Comparison of ENCODE assay signal across 24 cellular contexts in the genomic region with DNA sequence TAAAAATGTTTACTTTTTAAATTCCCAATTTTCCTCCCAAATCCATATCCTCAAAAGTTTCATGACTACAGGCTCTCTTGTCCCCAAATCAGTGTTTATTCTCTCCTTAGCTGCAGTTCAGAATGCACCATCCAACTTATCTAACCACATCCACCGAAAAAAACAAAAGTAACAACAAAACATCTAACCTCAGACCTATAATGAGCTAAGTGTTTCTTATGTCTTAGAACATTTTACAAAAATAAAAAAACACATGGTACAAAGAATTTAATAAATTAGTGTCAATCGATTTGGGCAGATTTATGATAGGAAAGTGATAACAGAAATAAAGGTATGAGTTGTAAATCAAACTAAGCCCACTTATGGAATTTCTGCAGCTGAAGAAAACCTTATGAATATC. TPM values are rescaled to one million over a fixed set of nuclear protein-coding genes. Genes with fewer than 3 reads are reported as not detected.
DNase-seq lines count a peak whose midpoint lies in the region; ATAC-seq lines count a peak whose summit lies in the region.
"Had no signal": no experiment of that assay in that cellular context is flagged by ENCODE, and none has a peak within 500 bp of the region (broad histone marks: within the 10 kb centered on the region; RNA-seq: fewer than 3 reads in every experiment).

No MANE protein-coding gene starts in this region.

- no peaks in the 10 kb centered on the region for H3K9me3 Mint-ChIP-seq in activated naive CD4-positive, alpha-beta T cell treated with anti-CD3 and anti-CD28 coated beads, Interleukin-2, amount 50 U/mL, for 24 hours
- H3K9me3 Mint-ChIP-seq in activated CD4-positive, alpha-beta memory T cell treated with anti-CD3 and anti-CD28 coated beads, Interleukin-2, amount 10 ng/mL, durations not matched to agents 7 days and 5 days: no peaks in the 10 kb centered on the region
- H3K9me3 Mint-ChIP-seq in central memory CD8-positive, alpha-beta T cell: no peaks in the 10 kb centered on the region
- H3K9me3 Mint-ChIP-seq: neural progenitor cell had no signal

- peaks cover 93% of the 10 kb centered on the region for H3K4me1 Mint-ChIP-seq in activated naive CD4-positive, alpha-beta T cell treated with anti-CD3 and anti-CD28 coated beads, Interleukin-2, amount 50 U/mL, for 24 hours
- peaks cover 76% of the 10 kb centered on the region for H3K4me1 Mint-ChIP-seq in activated CD4-positive, alpha-beta memory T cell treated with anti-CD3 and anti-CD28 coated beads, Interleukin-2, amount 10 ng/mL, durations not matched to agents 7 days and 5 days
- peaks cover 19% of the 10 kb centered on the region for H3K4me1 Mint-ChIP-seq in central memory CD8-positive, alpha-beta T cell

- no peaks in the 10 kb centered on the region for H3K27me3 Mint-ChIP-seq in activated naive CD4-positive, alpha-beta T cell treated with anti-CD3 and anti-CD28 coated beads, Interleukin-2, amount 50 U/mL, for 24 hours
- H3K27me3 Mint-ChIP-seq in activated CD4-positive, alpha-beta memory T cell treated with anti-CD3 and anti-CD28 coated beads, Interleukin-2, amount 10 ng/mL, durations not matched to agents 7 days and 5 days: no peaks in the 10 kb centered on the region
- no peaks in the 10 kb centered on the region for H3K27me3 Mint-ChIP-seq in central memory CD8-positive, alpha-beta T cell

- H3K36me3 Mint-ChIP-seq in activated naive CD4-positive, alpha-beta T cell treated with anti-CD3 and anti-CD28 coated beads, Interleukin-2, amount 50 U/mL, for 24 hours: peaks cover 20% of the 10 kb centered on the region
- peaks cover 84% of the 10 kb centered on the region for H3K36me3 Mint-ChIP-seq in activated CD4-positive, alpha-beta memory T cell treated with anti-CD3 and anti-CD28 coated beads, Interleukin-2, amount 10 ng/mL, durations not matched to agents 7 days and 5 days (ENCODE audit: low read depth)
- peaks cover 27% of the 10 kb centered on the region for H3K36me3 Mint-ChIP-seq in central memory CD8-positive, alpha-beta T cell (ENCODE audit: insufficient read depth)

- peak; percentile 78 for ATAC-seq in central memory CD8-positive, alpha-beta T cell (replicated peaks; ENCODE audit: extremely low read depth, poor library complexity, severe bottlenecking)
- no peak for ATAC-seq in GM21723 (IDR thresholded peaks at IDR 0.05; ENCODE audit: unreplicated experiment)
- ATAC-seq: GM12878, mucosa of descending colon, upper lobe of right lung had no signal

- H3K27ac Mint-ChIP-seq in activated naive CD4-positive, alpha-beta T cell treated with anti-CD3 and anti-CD28 coated beads, Interleukin-2, amount 50 U/mL, for 24 hours: peak overlapping the region; percentile 95
- H3K27ac Mint-ChIP-seq in activated CD4-positive, alpha-beta memory T cell treated with anti-CD3 and anti-CD28 coated beads, Interleukin-2, amount 10 ng/mL, durations not matched to agents 7 days and 5 days: peak overlapping the region; percentile 63
- no peak overlapping the region for H3K27ac Mint-ChIP-seq in central memory CD8-positive, alpha-beta T cell (ENCODE audit: low read depth)
- H3K27ac Mint-ChIP-seq: neural progenitor cell had no signal

- POLR2A ChIA-PET in activated CD4-positive, alpha-beta memory T cell treated with anti-CD3 and anti-CD28 coated beads, Interleukin-2, amount 10 ng/mL, durations not matched to agents 7 days and 5 days (lab: Charles Lee): interaction anchor here (0.6 to 1.9 kb wide), 4 partner anchors 10 to 33 kb away, joined by 3 to 8 read pairs (median 4); no protein-coding TSS in a partner anchor

- DNase-seq in activated naive CD4-positive, alpha-beta T cell treated with Interleukin-2 at 50 U/mL for 16 hours: no peak
- no peak for DNase-seq in activated CD4-positive, alpha-beta memory T cell treated with anti-CD3 and anti-CD28 coated beads, Interleukin-2, amount 10 ng/mL, durations not matched to agents 7 days and 5 days
- DNase-seq in central memory CD8-positive, alpha-beta T cell (ENCODE audit: low spot score in 2 of 2): no peak
- DNase-seq in NCI-H2196 treated with DMSO at 0.1 percent for 48 hours (lab: John Stamatoyannopoulos, UW; ENCODE audit: unreplicated experiment) (no peak), Kasumi-1 (lab: John Stamatoyannopoulos, UW) (no peak)
- DNase-seq: activated CD4-positive, alpha-beta T cell treated with anti-CD3 and anti-CD28 coated beads for 1 hour; activated CD8-positive, alpha-beta memory T cell treated with anti-CD3 and anti-CD28 coated beads, Interleukin-2, amount 50 U/mL, for 4 hours; dermis blood vessel endothelial cell; EL; esophagus squamous epithelium; HCEC 1CT; KBM-7; MM.1S; mucosa of descending colon; NCI-H2081; NCI-H345; NCI-H774; SJCRH30; stimulated activated CD4-positive, alpha-beta T cell treated with anti-CD3 and anti-CD28 coated beads, Interleukin-2, amount 100 ng/mL, for 24 hours; upper lobe of right lung had no signal

- H3K4me3 Mint-ChIP-seq in activated naive CD4-positive, alpha-beta T cell treated with anti-CD3 and anti-CD28 coated beads, Interleukin-2, amount 50 U/mL, for 24 hours: peak overlapping the region; percentile 84
- peak overlapping the region; percentile 2 for H3K4me3 Mint-ChIP-seq in activated CD4-positive, alpha-beta memory T cell treated with anti-CD3 and anti-CD28 coated beads, Interleukin-2, amount 10 ng/mL, durations not matched to agents 7 days and 5 days
- no peak overlapping the region for H3K4me3 Mint-ChIP-seq in central memory CD8-positive, alpha-beta T cell
- H3K4me3 Mint-ChIP-seq: neural progenitor cell had no signal

- CTCF ChIA-PET in activated CD4-positive, alpha-beta memory T cell treated with anti-CD3 and anti-CD28 coated beads, Interleukin-2, amount 10 ng/mL, durations not matched to agents 7 days and 5 days (lab: Charles Lee): interaction anchor here (1.1 to 1.7 kb wide), 3 partner anchors 10 to 347 kb away, joined by 7 to 8 read pairs (median 7); no protein-coding TSS in a partner anchor

RNA-seq across cellular contexts. Expression of a gene that starts 13.6 kb away (rescaled TPM):
- total RNA-seq in activated CD4-positive, alpha-beta memory T cell treated with anti-CD3 and anti-CD28 coated beads, Interleukin-2, amount 10 ng/mL, durations not matched to agents 7 days and 5 days: 100 to 1,000 TPM; 263 to 267 TPM
